In the genomic region with DNA sequence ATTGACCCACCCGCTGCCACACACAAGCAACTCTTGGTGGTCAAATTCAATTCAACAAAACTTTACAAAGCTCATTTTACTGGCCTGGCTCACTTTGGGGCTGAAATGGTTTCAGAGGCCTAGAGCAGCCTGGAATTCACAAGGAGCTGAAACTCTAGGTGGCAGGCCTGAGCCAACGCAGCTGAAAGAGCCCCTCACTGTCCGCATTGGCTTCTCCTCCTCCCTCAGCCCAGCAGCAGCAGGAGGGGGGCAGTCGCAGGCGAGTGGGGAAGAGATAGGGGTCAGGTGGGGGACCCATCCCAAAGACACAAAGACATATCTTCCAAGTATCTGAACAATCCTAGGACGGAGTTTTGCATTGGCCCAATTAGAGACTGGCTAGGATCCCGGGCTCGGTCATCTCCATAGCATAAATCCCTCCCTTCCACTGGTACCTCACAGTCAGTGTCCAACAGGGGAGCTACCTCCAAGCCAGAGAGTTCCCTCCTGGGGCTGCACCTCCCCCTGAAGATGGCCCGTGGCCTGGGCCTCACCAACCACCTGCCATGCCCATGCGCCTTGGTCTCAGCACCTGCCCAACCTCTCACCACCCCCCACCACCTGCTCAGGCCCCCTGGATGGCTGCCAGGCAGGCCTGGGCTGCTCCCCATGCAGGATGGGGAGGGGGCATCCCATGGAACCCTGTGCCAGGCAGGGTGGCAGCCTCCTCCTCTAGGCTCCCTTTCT, we compare ENCODE assay signal across 10 cellular contexts.
DNase-seq lines count a peak whose midpoint lies in the region; ATAC-seq and TF ChIP-seq lines count a peak whose summit lies in the region.
"Had no signal": no experiment of that assay in that cellular context is flagged by ENCODE, and none has a peak within 500 bp of the region (broad histone marks: within the 10 kb centered on the region; RNA-seq: fewer than 3 reads in every experiment).

No MANE protein-coding gene starts in this region.

- no peak overlapping the region for H3K27ac ChIP-seq in DOHH2 (ENCODE audit: low read depth, low read length)

- peak; percentile 81 for DNase-seq in NCI-H1105 treated with DMSO at 0.1 percent for 48 hours (lab: John Stamatoyannopoulos, UW)
- DNase-seq in cerebellar cortex (ENCODE audit: low spot score) = peak; percentile 4
- no peak for DNase-seq in A172 (ENCODE audit: low spot score)
- no peak for DNase-seq in kidney glomerular epithelial cell (lab: John Stamatoyannopoulos, UW)
- DNase-seq in activated naive CD4-positive, alpha-beta T cell treated with anti-CD3 and anti-CD28 coated beads, Interleukin-2, amount 50 U/mL, for 72 hours (ENCODE audit: low spot score in 2 of 2) = no peak
- DNase-seq: aorta, NCI-H1694 had no signal

- no peaks in the 10 kb centered on the region for H3K36me3 ChIP-seq in DOHH2 (ENCODE audit: control insufficient read depth, low read length)

- no peaks in the 10 kb centered on the region for H4K20me1 ChIP-seq in DOHH2 (ENCODE audit: control insufficient read depth, insufficient read depth, low read depth, low read length)

- no peak overlapping the region for H3K4me2 ChIP-seq in DOHH2 (ENCODE audit: low read length)

- H3K36me3 Mint-ChIP-seq in nephron (ENCODE audit: low read depth) = no peaks in the 10 kb centered on the region
- H3K36me3 Mint-ChIP-seq in activated naive CD4-positive, alpha-beta T cell treated with anti-CD3 and anti-CD28 coated beads, Interleukin-2, amount 50 U/mL, for 72 hours = no peaks in the 10 kb centered on the region

- no peaks in the 10 kb centered on the region for H3F3A ChIP-seq in DOHH2 (ENCODE audit: control insufficient read depth, insufficient read depth)

- H3K4me1 ChIP-seq in DOHH2 (ENCODE audit: control insufficient read depth, low read length) = no peaks in the 10 kb centered on the region

- peak; percentile 9 for TF ChIP-seq CTCF in DOHH2 (IDR thresholded peaks at IDR 0.05; ENCODE audit: low read depth, low read length, poor library complexity, severe bottlenecking)
- TF ChIP-seq CTCF in nephron (IDR thresholded peaks at IDR 0.05; ENCODE audit: unreplicated experiment in 3 of 3) = peak in 2 of 3 experiments; percentile 25 to 31

- peak overlapping the region in 2 of 3 experiments; percentile 21 to 22 for H3K27ac Mint-ChIP-seq in nephron
- no peak overlapping the region for H3K27ac Mint-ChIP-seq in activated naive CD4-positive, alpha-beta T cell treated with anti-CD3 and anti-CD28 coated beads, Interleukin-2, amount 50 U/mL, for 72 hours

- peaks cover 7% of the 10 kb centered on the region for H3K27me3 Mint-ChIP-seq in nephron (ENCODE audit: low read depth)

- H3K9me3 ChIP-seq in DOHH2 (ENCODE audit: control insufficient read depth, insufficient read depth, low read length) = no peaks in the 10 kb centered on the region

- no peak overlapping the region for H3K4me3 Mint-ChIP-seq in nephron

- no peaks in the 10 kb centered on the region for H3K79me2 ChIP-seq in DOHH2 (ENCODE audit: control insufficient read depth, low read length)

- no peaks in the 10 kb centered on the region for H3K27me3 ChIP-seq in DOHH2 (ENCODE audit: control insufficient read depth, low read length)

- H3K4me3 ChIP-seq in DOHH2 (ENCODE audit: low read length) = no peak overlapping the region

- ATAC-seq in GM18502 (IDR thresholded peaks at IDR 0.05; ENCODE audit: poor library complexity, unreplicated experiment) = no peak
- ATAC-seq in activated naive CD4-positive, alpha-beta T cell treated with anti-CD3 and anti-CD28 coated beads, Interleukin-2, amount 50 U/mL, for 72 hours = no peak

- peaks cover 42% of the 10 kb centered on the region for H3K4me1 Mint-ChIP-seq in nephron

- H3K9me2 ChIP-seq in DOHH2 (replicated peaks; ENCODE audit: control insufficient read depth, low read length) = no peaks in the 10 kb centered on the region

- H3K9me3 Mint-ChIP-seq in nephron = no peaks in the 10 kb centered on the region
- peaks cover 0 to 6% of the 10 kb centered on the region in 2 donors for H3K9me3 Mint-ChIP-seq in activated naive CD4-positive, alpha-beta T cell treated with anti-CD3 and anti-CD28 coated beads, Interleukin-2, amount 50 U/mL, for 72 hours

Comparison
In these comparisons a context has a peak if more than half of its experiments do, and no peak if none do; other contexts are left out.
1. DNase-seq: peak in NCI-H1105 treated with DMSO at 0.1 percent for 48 hours (single experiment) and cerebellar cortex (single experiment); none in A172 (single experiment), kidney glomerular epithelial cell (single experiment) and activated naive CD4-positive, alpha-beta T cell treated with anti-CD3 and anti-CD28 coated beads, Interleukin-2, amount 50 U/mL, for 72 hours (0 of 2).
2. H3K27ac Mint-ChIP-seq: peak in nephron (2 of 3); none in activated naive CD4-positive, alpha-beta T cell treated with anti-CD3 and anti-CD28 coated beads, Interleukin-2, amount 50 U/mL, for 72 hours (0 of 2).